Comparison of ENCODE assay signal across 8 cellular contexts in the genomic region with DNA sequence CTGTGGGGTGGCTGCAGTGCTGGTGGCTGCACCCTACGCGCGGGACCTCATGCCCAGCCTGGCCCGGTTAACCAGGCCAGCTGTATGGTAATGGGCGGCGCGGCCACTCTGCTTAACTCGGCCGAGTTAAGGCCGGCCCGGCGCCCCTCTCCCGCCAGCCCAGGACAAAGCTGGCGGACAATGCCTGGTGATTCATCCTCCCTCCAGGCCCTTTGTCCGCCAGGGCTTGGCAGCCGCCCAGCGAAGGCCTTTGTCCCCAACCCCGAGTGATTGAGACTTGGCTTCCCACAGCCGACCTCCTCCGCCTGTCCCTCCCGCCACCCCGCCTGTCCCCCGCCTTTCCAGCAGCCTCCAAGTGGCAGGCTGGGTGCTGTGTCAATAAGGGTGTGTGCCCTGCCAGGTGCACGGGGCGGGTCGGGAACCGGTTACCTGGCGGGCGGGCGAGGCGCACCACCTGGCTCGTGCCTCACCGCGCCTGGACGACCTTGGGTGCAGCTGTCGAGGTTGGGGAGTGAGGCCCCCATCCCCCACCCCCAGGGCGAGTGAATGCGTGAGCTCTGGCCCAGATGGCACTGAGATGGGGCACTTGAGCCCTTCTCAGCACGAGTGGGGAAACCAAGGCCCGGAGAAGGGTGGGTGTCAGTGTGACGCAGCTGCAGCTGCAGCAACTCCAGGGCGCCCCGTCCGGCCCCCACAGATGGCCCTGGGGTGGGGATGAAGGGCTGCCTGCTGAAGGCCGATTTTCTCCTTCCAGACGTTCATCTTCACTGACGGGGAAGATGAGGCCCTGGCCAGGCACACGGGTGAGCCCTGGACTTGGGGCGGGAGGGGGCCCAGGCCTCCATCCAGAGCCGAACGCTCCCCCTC. TPM values are rescaled to one million over a fixed set of nuclear protein-coding genes. Genes with fewer than 3 reads are reported as not detected.
A peak's percentile ranks its signal among the peaks of the same experiment; 100 is the strongest.
DNase-seq lines count a peak whose midpoint lies in the region; ATAC-seq and TF ChIP-seq lines count a peak whose summit lies in the region.

No MANE protein-coding gene starts in this region.

- peak overlapping the region in 1 of 3 donors; percentile 97 for H3K4me3 Mint-ChIP-seq in T-cell

- peaks cover 51 to 63% (median 56%) of the 10 kb centered on the region in 3 donors for H3K4me1 Mint-ChIP-seq in T-cell

- ATAC-seq in T-cell (replicated peaks in 1 of 4) (no peak), GM21423 (IDR thresholded peaks at IDR 0.05; ENCODE audit: unreplicated experiment) (no peak), GM19467 (IDR thresholded peaks at IDR 0.05; ENCODE audit: unreplicated experiment) (no peak)

- H3K4me3 ChIP-seq in AG10803 (ENCODE audit: low read length) (no peak overlapping the region), muscle layer of duodenum (ENCODE audit: low read depth in 1 of 2, low read length in 2 of 2) (peak overlapping the region; percentile 39 to 55)

- peak overlapping the region; percentile 56 for H3K27ac ChIP-seq in muscle layer of duodenum (ENCODE audit: low read length)

- DNase-seq in AG10803 (ENCODE audit: low read depth) (peak; percentile 34), LHCN-M2 (ENCODE audit: low read depth) (peak; percentile 65), T-cell (peak in 4 of 34 experiments; percentile 20 to 27 (median 21)), fibroblast of gingiva (ENCODE audit: low read depth) (peak; percentile 15), GM13977 (ENCODE audit: low spot score) (no peak)

- TF ChIP-seq CTCF in AG10803 (conservative IDR thresholded peaks at IDR 0.05; ENCODE audit: low read length) (no peak), GM13977 (IDR thresholded peaks at IDR 0.05; ENCODE audit: extremely low read depth, insufficient read depth, missing control alignments) (no peak)

- no peaks in the 10 kb centered on the region for H3K27me3 ChIP-seq in muscle layer of duodenum (ENCODE audit: low read depth, low read length)

- H3K9me3 ChIP-seq in muscle layer of duodenum (ENCODE audit: control insufficient read depth in 1 of 2, low read length in 2 of 2): no peaks in the 10 kb centered on the region

- peaks cover 20% of the 10 kb centered on the region for H3K36me3 Mint-ChIP-seq in T-cell

- no peaks in the 10 kb centered on the region for H3K27me3 Mint-ChIP-seq in T-cell

- H3K27ac Mint-ChIP-seq in T-cell: peak overlapping the region; percentile 52 to 55

- CTCF ChIA-PET in T-cell (lab: Charles Lee): no interaction called here

- H3K9me3 Mint-ChIP-seq in T-cell: no peaks in the 10 kb centered on the region

- POLR2A ChIA-PET in T-cell (lab: Charles Lee): no interaction called here

- H3K36me3 ChIP-seq in muscle layer of duodenum (ENCODE audit: control insufficient read depth in 1 of 2, insufficient read depth in 2 of 2, low read length in 2 of 2): no peaks in the 10 kb centered on the region

- peaks cover 14 to 64% of the 10 kb centered on the region in 2 donors for H3K4me1 ChIP-seq in muscle layer of duodenum (ENCODE audit: control insufficient read depth in 1 of 2, insufficient read depth in 2 of 2, low read length in 2 of 2)

- in situ Hi-C loops in GM13977 (cut with MboI; ENCODE audit: low pct_unique_long_range_greater_than_20kb, low sequenced_read_pairs, unreplicated experiment): no loop called here

RNA-seq across cellular contexts. Expression of gene LFNG, which starts 4.6 kb away (rescaled TPM):
- total RNA-seq in LHCN-M2 (2014; rRNA removed) (15.2 and 15.7 TPM in 2 replicates), T-cell (100 to 1,000 TPM; 110 to 198 (median 182) TPM)
- polyA plus RNA-seq in LHCN-M2 (2012): 15.5 TPM

RNA-seq across cellular contexts. Expression of gene BRAT1, which starts 31.1 kb away (rescaled TPM):
- total RNA-seq in LHCN-M2 (2014; rRNA removed) (73.9 and 78.9 TPM in 2 replicates), T-cell (10 to 100 TPM; 23.6 to 46.2 (median 43.1) TPM)
- 27.5 TPM for polyA plus RNA-seq in LHCN-M2 (2012)

RNA-seq across cellular contexts. Expression of gene IQCE, which starts 34.6 kb away (rescaled TPM):
- total RNA-seq in LHCN-M2 (2014; rRNA removed) (15.3 and 16.4 TPM in 2 replicates), T-cell (10 to 100 TPM in 1 of 5 donors, 1 to 10 TPM in 4; 4.5 to 11.7 (median 8.0) TPM)
- 10.4 TPM for polyA plus RNA-seq in LHCN-M2 (2012)

RNA-seq across cellular contexts. Expression of gene GRIFIN, which starts 48.0 kb away (rescaled TPM):
- not detected in 2 replicates for total RNA-seq in LHCN-M2 (2014; rRNA removed)
- polyA plus RNA-seq in LHCN-M2 (2012): not detected
- not detected for total RNA-seq in T-cell
